ENCODE assay signal across 1 cellular context in genomic region chr20:16518068-16518783, GRCh38.
TF ChIP-seq lines count a peak whose summit lies in the region.

No MANE protein-coding gene starts in this region.

TF ChIP-seq in WTC11, 78 proteins besides CTCF, POLR2A, EP300 and RAD21 (continued from another document):
- no peak for TF ChIP-seq PRDM15 (CRISPR knock-in tag; IDR thresholded peaks at IDR 0.05)
